8 cellular contexts compared by ENCODE assay signal in the genomic region with DNA sequence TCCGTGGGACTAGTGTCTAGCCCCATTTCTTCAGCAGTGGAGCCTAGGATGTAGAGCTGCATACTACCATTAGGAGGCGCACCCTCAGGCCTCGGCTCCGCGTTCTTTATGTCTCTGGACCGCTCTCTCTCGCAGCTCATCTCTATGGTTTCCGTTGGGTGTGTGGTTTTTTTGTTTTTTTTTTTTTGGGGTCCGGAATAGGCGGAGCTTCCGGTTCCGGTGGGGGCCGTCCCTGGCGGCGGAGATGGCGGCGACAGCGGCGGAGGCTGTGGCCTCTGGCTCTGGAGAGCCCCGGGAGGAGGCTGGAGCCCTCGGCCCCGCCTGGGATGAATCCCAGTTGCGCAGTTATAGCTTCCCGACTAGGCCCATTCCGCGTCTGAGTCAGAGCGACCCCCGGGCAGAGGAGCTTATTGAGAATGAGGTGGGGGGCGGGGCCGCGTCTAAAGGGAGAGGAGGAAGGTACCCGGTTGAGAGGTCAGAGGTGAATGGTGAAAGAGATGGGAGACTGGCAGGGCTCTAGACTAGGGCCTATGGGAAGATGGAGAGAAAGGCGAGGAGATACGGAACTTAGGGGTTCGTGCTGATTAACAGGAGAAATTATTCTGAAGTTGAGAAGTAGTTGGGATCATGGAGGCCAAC. TPM values are rescaled to one million over a fixed set of nuclear protein-coding genes. Genes with fewer than 3 reads are reported as not detected.
DNase-seq lines count a peak whose midpoint lies in the region; ATAC-seq and TF ChIP-seq lines count a peak whose summit lies in the region.

A gene (plus strand): TSS at position 229 of the 639 bp plus-strand sequence. CDS start 16 bp downstream, at position 245.

- peaks cover 31% of the 10 kb centered on the region for H3K79me2 ChIP-seq in PC-3 (ENCODE audit: low read length)

- H3K4me3 ChIP-seq in PC-3 (ENCODE audit: low read length), result peak within 1 kb of the TSS; percentile 88
- peak within 1 kb of the TSS; percentile 70 to 79 for H3K4me3 ChIP-seq in muscle layer of colon (ENCODE audit: low read depth in 1 of 2, low read length in 2 of 2)

- DNase-seq in DMS53 treated with DMSO at 0.1 percent for 48 hours (lab: John Stamatoyannopoulos, UW; ENCODE audit: unreplicated experiment) (peak; percentile 87), PC-3 (peak; percentile 90)
- peak; percentile 84 for DNase-seq in activated T-cell treated with anti-CD3 and anti-CD28 coated beads, Interleukin-2, amount 50 U/mL, for 1 hour
- DNase-seq in stimulated activated CD8-positive, alpha-beta memory T cell treated with anti-CD3 and anti-CD28 coated beads, Interleukin-7, amount 100 ng/mL, for 24 hours (ENCODE audit: low read depth), result peak; percentile 68

- POLR2A ChIA-PET in PC-3 (lab: Charles Lee; ENCODE audit: unreplicated experiment), result interaction anchor here (0.5 to 0.9 kb wide), 10 partner anchors 13 to 1896 kb away, joined by 3 to 13 read pairs (median 6); a partner anchor contains a TSS

- H3K27me3 ChIP-seq in PC-3 (ENCODE audit: low read length) (no peaks in the 10 kb centered on the region), muscle layer of colon (ENCODE audit: control insufficient read depth in 1 of 2, insufficient read depth in 2 of 2, low read length in 2 of 2) (no peaks in the 10 kb centered on the region)

- H2AFZ ChIP-seq in PC-3 (ENCODE audit: low read length), result peak within 1 kb of the TSS; percentile 90

- no TSS peak for BruUV-seq in PC-3 (replicated peaks; lab: Mats Ljungman, UMichigan)

- H3K9ac ChIP-seq in PC-3 (ENCODE audit: low read length) (peak within 1 kb of the TSS; percentile 75), muscle layer of colon (ENCODE audit: low read length) (peak within 1 kb of the TSS; percentile 63)

- no peaks in the 10 kb centered on the region; the same call in 1 of the 2 replicates for H3K36me3 ChIP-seq in PC-3 (ENCODE audit: low read depth, low read length)
- peaks cover 24% of the 10 kb centered on the region for H3K36me3 ChIP-seq in muscle layer of colon (ENCODE audit: insufficient read depth, low read length)

- H3K27ac ChIP-seq in PC-3 (ENCODE audit: low read length), result no peak within 1 kb of the TSS
- peak within 1 kb of the TSS; percentile 79 for H3K27ac ChIP-seq in muscle layer of colon (ENCODE audit: low read depth, low read length)

- ATAC-seq in GM21576 (IDR thresholded peaks at IDR 0.05; ENCODE audit: unreplicated experiment) (peak; percentile 95), PC-3 (peak; percentile 97), esophagus mucosa (peak; percentile 99)

- TF ChIP-seq EP300 in Ishikawa (IDR thresholded peaks at IDR 0.05; ENCODE audit: borderline replicate concordance), result no peak

- H3K9me3 ChIP-seq in PC-3 (ENCODE audit: low read length) (no peaks in the 10 kb centered on the region), muscle layer of colon (ENCODE audit: low read length) (no peaks in the 10 kb centered on the region)

- peak; percentile 77 for TF ChIP-seq CTCF in PC-3 (conservative IDR thresholded peaks at IDR 0.05; ENCODE audit: low read depth, low read length)

- no peaks in the 10 kb centered on the region for H4K20me1 ChIP-seq in PC-3 (ENCODE audit: low read length)

- intact Hi-C loops in PC-3 (cut with micrococcal nuclease), result no loop called here

- peak within 1 kb of the TSS; percentile 83 for H3K4me2 ChIP-seq in PC-3 (ENCODE audit: low read length)

- no peaks in the 10 kb centered on the region for H3F3A ChIP-seq in PC-3 (ENCODE audit: low read length, unreplicated experiment)

- no peaks in the 10 kb centered on the region for H3K9me2 ChIP-seq in PC-3 (replicated peaks; ENCODE audit: low read length)

- no peak; the same call in 1 of the 2 replicates for TF ChIP-seq RAD21 in Ishikawa (IDR thresholded peaks at IDR 0.05; ENCODE audit: low read depth)

- H3K4me1 ChIP-seq in PC-3 (ENCODE audit: insufficient read depth, low read length), result peaks cover 18% of the 10 kb centered on the region; the same call in 1 of the 2 replicates
- H3K4me1 ChIP-seq in muscle layer of colon (ENCODE audit: insufficient read depth, low read length), result peaks cover 30% of the 10 kb centered on the region

- CTCF ChIA-PET in PC-3 (lab: Charles Lee), result interaction anchor here (0.6 to 1.1 kb wide), 8 partner anchors 9 to 92 kb away, joined by 3 to 9 read pairs (median 4); no protein-coding TSS in a partner anchor

TF ChIP-seq in Ishikawa, 13 proteins besides CTCF, POLR2A, EP300 and RAD21:
- no peak for TF ChIP-seq NFIC (IDR thresholded peaks at IDR 0.05)
- no peak for TF ChIP-seq EGR1 (IDR thresholded peaks at IDR 0.05)
- TF ChIP-seq TCF12 (IDR thresholded peaks at IDR 0.05; ENCODE audit: low read depth), result no peak; the same call in 1 of the 2 replicates
- TF ChIP-seq TAF1 (IDR thresholded peaks at IDR 0.05; ENCODE audit: low read depth), result peak; percentile 91
- no peak for TF ChIP-seq CEBPB (IDR thresholded peaks at IDR 0.05)
- TF ChIP-seq, protein P1, sequence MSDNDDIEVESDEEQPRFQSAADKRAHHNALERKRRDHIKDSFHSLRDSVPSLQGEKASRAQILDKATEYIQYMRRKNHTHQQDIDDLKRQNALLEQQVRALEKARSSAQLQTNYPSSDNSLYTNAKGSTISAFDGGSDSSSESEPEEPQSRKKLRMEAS (IDR thresholded peaks at IDR 0.05), result peak; percentile 61
- TF ChIP-seq, protein P2, sequence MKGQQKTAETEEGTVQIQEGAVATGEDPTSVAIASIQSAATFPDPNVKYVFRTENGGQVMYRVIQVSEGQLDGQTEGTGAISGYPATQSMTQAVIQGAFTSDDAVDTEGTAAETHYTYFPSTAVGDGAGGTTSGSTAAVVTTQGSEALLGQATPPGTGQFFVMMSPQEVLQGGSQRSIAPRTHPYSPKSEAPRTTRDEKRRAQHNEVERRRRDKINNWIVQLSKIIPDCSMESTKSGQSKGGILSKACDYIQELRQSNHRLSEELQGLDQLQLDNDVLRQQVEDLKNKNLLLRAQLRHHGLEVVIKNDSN (IDR thresholded peaks at IDR 0.05), result no peak; the same call in 1 of the 2 replicates
- TF ChIP-seq YY1 (IDR thresholded peaks at IDR 0.05; ENCODE audit: low read depth), result peak; percentile 90
- no peak; the same call in 1 of the 2 replicates for TF ChIP-seq CREB1 (IDR thresholded peaks at IDR 0.05; ENCODE audit: low read depth)
- TF ChIP-seq, protein P3, sequence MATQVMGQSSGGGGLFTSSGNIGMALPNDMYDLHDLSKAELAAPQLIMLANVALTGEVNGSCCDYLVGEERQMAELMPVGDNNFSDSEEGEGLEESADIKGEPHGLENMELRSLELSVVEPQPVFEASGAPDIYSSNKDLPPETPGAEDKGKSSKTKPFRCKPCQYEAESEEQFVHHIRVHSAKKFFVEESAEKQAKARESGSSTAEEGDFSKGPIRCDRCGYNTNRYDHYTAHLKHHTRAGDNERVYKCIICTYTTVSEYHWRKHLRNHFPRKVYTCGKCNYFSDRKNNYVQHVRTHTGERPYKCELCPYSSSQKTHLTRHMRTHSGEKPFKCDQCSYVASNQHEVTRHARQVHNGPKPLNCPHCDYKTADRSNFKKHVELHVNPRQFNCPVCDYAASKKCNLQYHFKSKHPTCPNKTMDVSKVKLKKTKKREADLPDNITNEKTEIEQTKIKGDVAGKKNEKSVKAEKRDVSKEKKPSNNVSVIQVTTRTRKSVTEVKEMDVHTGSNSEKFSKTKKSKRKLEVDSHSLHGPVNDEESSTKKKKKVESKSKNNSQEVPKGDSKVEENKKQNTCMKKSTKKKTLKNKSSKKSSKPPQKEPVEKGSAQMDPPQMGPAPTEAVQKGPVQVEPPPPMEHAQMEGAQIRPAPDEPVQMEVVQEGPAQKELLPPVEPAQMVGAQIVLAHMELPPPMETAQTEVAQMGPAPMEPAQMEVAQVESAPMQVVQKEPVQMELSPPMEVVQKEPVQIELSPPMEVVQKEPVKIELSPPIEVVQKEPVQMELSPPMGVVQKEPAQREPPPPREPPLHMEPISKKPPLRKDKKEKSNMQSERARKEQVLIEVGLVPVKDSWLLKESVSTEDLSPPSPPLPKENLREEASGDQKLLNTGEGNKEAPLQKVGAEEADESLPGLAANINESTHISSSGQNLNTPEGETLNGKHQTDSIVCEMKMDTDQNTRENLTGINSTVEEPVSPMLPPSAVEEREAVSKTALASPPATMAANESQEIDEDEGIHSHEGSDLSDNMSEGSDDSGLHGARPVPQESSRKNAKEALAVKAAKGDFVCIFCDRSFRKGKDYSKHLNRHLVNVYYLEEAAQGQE (IDR thresholded peaks at IDR 0.05; ENCODE audit: low read depth), result no peak
- peak; percentile 37; the same call in 1 of the 2 replicates for TF ChIP-seq FOXM1 (IDR thresholded peaks at IDR 0.05; ENCODE audit: borderline replicate concordance, low read depth)
- TF ChIP-seq ZBTB7A (IDR thresholded peaks at IDR 0.05; ENCODE audit: low read depth), result no peak
- peak; percentile 77 for TF ChIP-seq TEAD4 (IDR thresholded peaks at IDR 0.05)

RNA-seq across cellular contexts. Expression of the gene that starts here (rescaled TPM):
- 4.5 TPM in 2 replicates for total RNA-seq in PC-3 (2014; rRNA removed)
- total RNA-seq in esophagus mucosa, result 24.5 TPM
